8 cellular contexts compared by ENCODE assay signal in the genomic region with DNA sequence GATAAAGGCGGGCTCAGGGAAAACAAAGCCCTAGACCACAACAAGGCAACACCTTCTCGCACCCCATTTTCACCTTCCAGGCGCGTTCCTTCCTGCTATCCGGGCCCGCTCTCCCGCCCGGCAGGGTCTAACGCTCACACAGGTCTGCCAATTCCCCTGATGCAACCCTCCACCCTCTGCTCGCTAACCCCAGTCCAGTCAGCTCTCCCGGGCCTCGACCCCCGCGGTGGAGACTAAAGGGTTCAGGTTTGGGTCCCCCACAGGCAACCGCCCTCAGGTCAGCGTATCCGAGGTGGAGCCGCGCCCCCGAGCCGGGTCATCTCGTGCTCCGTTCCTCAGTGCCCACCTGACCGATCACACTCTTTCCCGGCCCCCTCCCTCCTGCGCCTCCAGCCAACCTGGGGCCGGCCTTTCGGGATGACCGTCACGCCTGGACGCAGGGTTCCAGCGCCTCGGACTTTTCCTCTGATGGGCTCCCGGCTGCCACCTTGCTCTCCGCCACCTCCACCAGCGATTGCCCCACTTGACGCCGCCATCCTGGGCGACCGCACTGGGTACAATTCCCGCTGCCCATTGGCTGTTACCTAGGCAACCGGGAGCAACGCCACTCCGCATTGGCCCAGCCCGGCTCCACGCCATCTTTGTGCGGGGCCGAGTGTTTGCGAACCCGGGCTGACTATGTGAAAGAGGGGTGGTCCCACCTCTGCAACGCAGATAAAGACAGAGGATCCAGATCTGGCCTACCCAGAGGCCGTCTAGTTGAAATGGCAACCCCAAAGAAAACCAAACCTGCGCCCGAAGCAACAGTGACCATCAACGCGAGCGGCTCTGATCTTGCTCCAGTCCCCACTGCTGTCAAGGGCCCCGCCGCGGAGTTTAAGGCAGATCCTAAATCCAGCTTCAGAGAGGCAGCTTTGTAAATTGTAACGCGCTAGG.
A peak's percentile ranks its signal among the peaks of the same experiment; 100 is the strongest.
DNase-seq lines count a peak whose midpoint lies in the region; ATAC-seq lines count a peak whose summit lies in the region.

Gene MORN4 (minus strand): TSS at position 552 of the 936 bp plus-strand sequence. CDS start 13,847 bp downstream, outside the sequence.

- peak within 1 kb of the TSS; percentile 77 for H3K27ac ChIP-seq in cingulate gyrus (ENCODE audit: low read depth, low read length)

- peak; percentile 99 for ATAC-seq in GM19023 (IDR thresholded peaks at IDR 0.05; ENCODE audit: unreplicated experiment)
- peak; percentile 100 for ATAC-seq in HG03175 (IDR thresholded peaks at IDR 0.05; ENCODE audit: unreplicated experiment)

- DNase-seq in AG08395 (ENCODE audit: low spot score) (peak; percentile 97), NCI-H446 treated with DMSO at 0.1 percent for 48 hours (lab: John Stamatoyannopoulos, UW) (peak; percentile 65), kidney tubule cell (ENCODE audit: low spot score) (peak; percentile 93)
- peak; percentile 93 for DNase-seq in activated CD4-positive, alpha-beta T cell treated with anti-CD3 and anti-CD28 coated beads for 48 hours
- peak; percentile 84 to 89 for DNase-seq in stimulated activated CD4-positive, alpha-beta T cell treated with anti-CD3 and anti-CD28 coated beads, Interleukin-15, amount 100 ng/mL, for 48 hours (ENCODE audit: low read depth in 2 of 2)

Comparison
In these comparisons a context has a peak if more than half of its experiments do, and no peak if none do; other contexts are left out.
1. Peak in every context shown above with its lines: DNase-seq, ATAC-seq and H3K27ac ChIP-seq.